ENCODE assay signal across 16 cellular contexts in the genomic region with DNA sequence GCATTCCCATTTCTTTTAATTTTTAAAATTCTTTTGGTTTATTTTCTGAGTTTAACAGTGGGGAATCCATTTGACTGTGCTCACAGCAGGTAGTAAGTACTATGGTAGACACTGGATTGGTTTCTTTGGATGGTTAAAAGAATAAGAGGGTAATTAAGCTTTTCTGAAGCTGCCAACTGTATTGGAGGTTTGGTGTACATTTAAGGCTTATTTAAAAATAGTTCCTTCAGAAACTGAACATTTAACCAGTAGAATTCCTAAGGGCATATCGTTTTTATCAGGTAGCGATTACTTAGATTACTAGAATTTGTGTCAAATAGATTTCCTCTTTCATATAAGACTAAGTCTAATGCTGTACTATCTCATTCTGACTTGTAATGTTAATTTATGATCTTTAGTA.
DNase-seq lines count a peak whose midpoint lies in the region; ATAC-seq, FAIRE-seq and TF ChIP-seq lines count a peak whose summit lies in the region.
"Had no signal": no experiment of that assay in that cellular context is flagged by ENCODE, and none has a peak within 500 bp of the region (broad histone marks: within the 10 kb centered on the region; RNA-seq: fewer than 3 reads in every experiment).

No MANE protein-coding gene starts in this region.

- H3K4ac ChIP-seq in H1 (replicated peaks; ENCODE audit: insufficient read length, low read depth, low read length) = no peak overlapping the region

- H3K4me1 ChIP-seq in A673 (ENCODE audit: insufficient read depth, low read length, poor library complexity, severe bottlenecking) (peaks cover 13% of the 10 kb centered on the region), H1 (replicated peaks in 1 of 4; ENCODE audit: control insufficient read depth in 3 of 4, insufficient read depth in 4 of 4, low read length in 3 of 4) (peaks cover 0 to 4% (median 2%) of the 10 kb centered on the region in 4 experiments; a peak in 2 of 7 replicates)
- H3K4me1 ChIP-seq: BE2C had no signal

- no peak overlapping the region for H3K56ac ChIP-seq in H1 (replicated peaks; ENCODE audit: insufficient read length, low read depth, low read length)

- H2BK5ac ChIP-seq in H1 (ENCODE audit: low read depth, low read length) = no peak overlapping the region

- no peak for TF ChIP-seq POLR2A in H1 (IDR thresholded peaks at IDR 0.05; ENCODE audit: control extremely low read depth in 1 of 2, low read depth in 2 of 2, low read length in 2 of 2)

- DNase-seq in A673 (ENCODE audit: low spot score) (peak; percentile 81), H7 (peak; percentile 11), NCI-H2227 (lab: John Stamatoyannopoulos, UW; ENCODE audit: unreplicated experiment) (peak; percentile 71), H1 (ENCODE audit: low read depth in 1 of 2, low spot score in 2 of 2) (no peak), SK-N-DZ (ENCODE audit: low spot score) (no peak)
- DNase-seq: BE2C; CD4-positive, alpha-beta memory T cell; H9; KBM-7; NCI-H1048; NCI-H2029 treated with DMSO at 0.1 percent for 48 hours; NCI-H446 treated with DMSO at 0.1 percent for 48 hours; SW 1271 had no signal

- POLR2A ChIA-PET in A673 (lab: Charles Lee; ENCODE audit: low non-redundant PET) (no interaction called here), H1 (lab: Charles Lee; ENCODE audit: partially characterized antibody) (no interaction called here)

- H3K27ac ChIP-seq in A673 (ENCODE audit: low read depth, low read length, poor library complexity, severe bottlenecking) (no peak overlapping the region), H1 (ENCODE audit: low read depth, low read length) (no peak overlapping the region)

- H3K79me1 ChIP-seq in H1 (ENCODE audit: low read depth, low read length) = no peaks in the 10 kb centered on the region

- WGBS in H1 (ENCODE audit: extremely low coverage in 1 of 2, insufficient coverage in 1 of 2, insufficient read length in 1 of 2, insufficient replicate concordance in 2 of 2, low coverage in 1 of 2, low lambda C conversion rate in 2 of 2, missing lambda C conversion rate in 1 of 2), 2 experiments = 79% methylated on average over 2 of the region's 2 CpGs; no CpG with 5 or more reads in 1 of the 2 experiments

- H3K4me3 ChIP-seq in A673 (ENCODE audit: low read depth, low read length, poor library complexity, severe bottlenecking) = no peak overlapping the region
- H3K4me3 ChIP-seq in H7 (ENCODE audit: insufficient read depth, low read depth, low read length) = no peak overlapping the region
- H3K4me3 ChIP-seq in H1 (ENCODE audit: extremely low read depth in 1 of 4, insufficient read depth in 2 of 4, low read depth in 3 of 4, low read length in 4 of 4) = no peak overlapping the region

- H3K27me3 ChIP-seq in A673 (replicated peaks; ENCODE audit: insufficient read depth, low read depth, low read length, poor library complexity) = no peaks in the 10 kb centered on the region
- no peaks in the 10 kb centered on the region for H3K27me3 ChIP-seq in H7 (ENCODE audit: control insufficient read depth, insufficient read depth, low read length)
- H3K27me3 ChIP-seq in H1 (replicated peaks in 1 of 4; ENCODE audit: control insufficient read depth in 3 of 4, extremely low read depth in 1 of 4, insufficient read depth in 3 of 4, low read length in 3 of 4) = no peaks in the 10 kb centered on the region
- H3K27me3 ChIP-seq: BE2C had no signal

- H3K23ac ChIP-seq in H1 (ENCODE audit: insufficient read length) = no peak overlapping the region

- H3K79me2 ChIP-seq in H1 (ENCODE audit: control insufficient read depth in 1 of 2, insufficient read depth in 2 of 2, low read length in 2 of 2) = no peaks in the 10 kb centered on the region

- no peak overlapping the region; a peak in 1 of 4 replicates for H3K4me2 ChIP-seq in H1 (ENCODE audit: insufficient read depth in 1 of 2, low read depth in 2 of 2, low read length in 2 of 2)

- ATAC-seq in HG03097 (IDR thresholded peaks at IDR 0.05; ENCODE audit: low FRiP score, unreplicated experiment) = no peak
- ATAC-seq in HG03159 (IDR thresholded peaks at IDR 0.05; ENCODE audit: unreplicated experiment) = no peak
- ATAC-seq in HG03457 (IDR thresholded peaks at IDR 0.05; ENCODE audit: unreplicated experiment) = no peak

- CTCF ChIA-PET in A673 (lab: Charles Lee) (no interaction called here), H1 (lab: Charles Lee; ENCODE audit: partially characterized antibody) (interaction anchor here (0.6 to 1.8 kb wide), 4 partner anchors 8 to 340 kb away, joined by 3 to 4 read pairs (median 4); no protein-coding TSS in a partner anchor)

- H3K18ac ChIP-seq in H1 (ENCODE audit: extremely low read depth, low read length) = no peak overlapping the region

- H3K36me3 ChIP-seq in A673 (ENCODE audit: insufficient read depth, low read length, poor library complexity, severe bottlenecking) (no peaks in the 10 kb centered on the region), H7 (replicated peaks; ENCODE audit: control insufficient read depth, insufficient read depth, low read length) (no peaks in the 10 kb centered on the region), H1 (ENCODE audit: control insufficient read depth in 2 of 4, insufficient read depth in 4 of 4, low read length in 3 of 4) (no peaks in the 10 kb centered on the region)
- H3K36me3 ChIP-seq: BE2C had no signal

- no peak overlapping the region for H4K5ac ChIP-seq in H1 (ENCODE audit: insufficient read length, low read depth, low read length)

- H2BK120ac ChIP-seq in H1 (replicated peaks; ENCODE audit: low read depth, low read length) = no peak overlapping the region

- no peak overlapping the region for H3K14ac ChIP-seq in H1 (ENCODE audit: insufficient read length)

- TF ChIP-seq RAD21 in H1 (IDR thresholded peaks at IDR 0.05 in 1 of 2, conservative IDR thresholded peaks at IDR 0.05 in 1 of 2; ENCODE audit: low read depth in 2 of 2, low read length in 2 of 2) = no peak

- H2AK5ac ChIP-seq in H1 (ENCODE audit: low read depth, low read length) = no peak overlapping the region

- H3K9me3 ChIP-seq in A673 (ENCODE audit: low read depth, low read length, poor library complexity, severe bottlenecking) (no peaks in the 10 kb centered on the region), H1 (ENCODE audit: insufficient read depth in 2 of 2, low read depth in 1 of 2, low read length in 1 of 2) (no peaks in the 10 kb centered on the region)
- H3K9me3 ChIP-seq: BE2C had no signal

- no peak overlapping the region for H3K9ac ChIP-seq in H1 (replicated peaks in 1 of 4; ENCODE audit: extremely low read depth in 1 of 4, low read depth in 3 of 4, low read length in 3 of 4)

- BruUV-seq in A673 (replicated peaks; lab: Mats Ljungman, UMichigan) = no TSS peak

- TF ChIP-seq EP300 in H1 (IDR thresholded peaks at IDR 0.05; ENCODE audit: borderline replicate concordance in 1 of 2, low read depth in 2 of 2, low read length in 2 of 2) = no peak

- no peak overlapping the region for H4K91ac ChIP-seq in H1 (replicated peaks; ENCODE audit: insufficient read length, low read length)

- no peak for TF ChIP-seq CTCF in A673 (conservative IDR thresholded peaks at IDR 0.05; ENCODE audit: low read depth, low read length)
- no peak for TF ChIP-seq CTCF in H1 (IDR thresholded peaks at IDR 0.05; ENCODE audit: control extremely low read depth in 1 of 3, insufficient read depth in 1 of 3, low read depth in 1 of 3, low read length in 3 of 3)

- no peaks in the 10 kb centered on the region for H3K23me2 ChIP-seq in H1 (ENCODE audit: low read depth, low read length)

- H2BK15ac ChIP-seq in H1 (ENCODE audit: low read length) = no peak overlapping the region

- intact Hi-C loops in A673 (cut with micrococcal nuclease; ENCODE audit: unreplicated experiment) = no loop called here

- no peaks in the 10 kb centered on the region for H4K20me1 ChIP-seq in H1 (replicated peaks in 1 of 2; ENCODE audit: control insufficient read depth in 1 of 2, insufficient read depth in 2 of 2, low read length in 2 of 2)

- H4K8ac ChIP-seq in H1 (ENCODE audit: extremely low read depth, insufficient read depth, low read length) = no peak overlapping the region

- no peak overlapping the region for H2AFZ ChIP-seq in H1 (ENCODE audit: low read length)

- no peak overlapping the region for H2BK12ac ChIP-seq in H1 (ENCODE audit: low read depth, low read length)

- peak; percentile 39 for FAIRE-seq in H1 (lab: Jason Lieb, UNC)

- no peak overlapping the region for H2BK20ac ChIP-seq in H1 (ENCODE audit: low read length)

TF ChIP-seq in H1, 55 proteins besides CTCF, POLR2A, EP300 and RAD21:
- no peak for TF ChIP-seq CREB1 (IDR thresholded peaks at IDR 0.05)
- peak; percentile 49 for TF ChIP-seq NANOG (IDR thresholded peaks at IDR 0.05; ENCODE audit: insufficient read depth, low read depth, low read length, poor library complexity, severe bottlenecking)

Comparison
In these comparisons a context has a peak if more than half of its experiments do, and no peak if none do; other contexts are left out.
1. DNase-seq: peak in A673 (single experiment), H7 (single experiment) and NCI-H2227 (single experiment); none in H1 (0 of 2) and SK-N-DZ (single experiment).